ENCODE assay signal across 8 cellular contexts in the genomic region with DNA sequence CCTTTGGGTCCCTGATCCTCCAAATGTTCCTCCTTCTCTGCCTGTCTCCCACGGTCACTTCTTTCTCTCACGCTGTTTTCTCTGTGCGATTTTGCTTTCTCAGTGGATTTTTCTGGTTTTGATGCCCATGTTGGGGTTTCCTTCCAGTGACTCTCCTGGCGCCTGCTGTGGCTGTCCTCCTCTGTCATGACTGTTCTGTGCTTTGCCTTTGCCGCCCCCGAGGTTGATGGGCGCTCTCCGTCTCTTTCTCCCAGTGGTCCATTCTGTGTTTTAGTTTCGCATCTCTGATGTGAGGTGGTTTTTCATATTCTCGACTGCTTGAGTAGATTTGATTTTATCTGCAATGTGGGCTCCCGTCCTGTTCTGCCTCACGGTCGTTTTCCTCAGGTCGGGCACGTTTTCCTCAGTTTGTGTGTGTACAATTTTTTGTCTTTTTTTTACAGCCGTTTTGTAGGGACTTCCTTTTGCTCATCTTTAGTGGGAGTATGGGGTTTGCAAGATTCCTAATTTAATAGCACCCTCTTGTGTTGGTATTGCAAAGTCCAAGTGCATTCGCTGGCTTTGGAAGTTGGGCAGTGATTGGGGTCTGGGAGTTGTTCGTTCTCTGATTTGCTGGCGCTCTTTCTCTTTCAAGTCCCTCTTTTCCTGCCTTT.
A peak's percentile ranks its signal among the peaks of the same experiment; 100 is the strongest.
DNase-seq lines count a peak whose midpoint lies in the region; ATAC-seq lines count a peak whose summit lies in the region.

No MANE protein-coding gene starts in this region.

- H3K27ac ChIP-seq in ACC112 (ENCODE audit: low read depth, low read length) (no peak overlapping the region), Karpas-422 (ENCODE audit: low read length) (no peak overlapping the region)

- no peaks in the 10 kb centered on the region for H3K79me2 ChIP-seq in ACC112 (ENCODE audit: control insufficient read depth, insufficient read depth, low read length, unreplicated experiment)
- H3K79me2 ChIP-seq in Karpas-422 (ENCODE audit: low read length): no peaks in the 10 kb centered on the region

- peak overlapping the region; percentile 46 for H3K4me2 ChIP-seq in Karpas-422 (ENCODE audit: low read depth, low read length, poor library complexity, severe bottlenecking)

- no peak for ATAC-seq in HG02981 (IDR thresholded peaks at IDR 0.05; ENCODE audit: unreplicated experiment)

- peaks cover 38% of the 10 kb centered on the region for H4K20me1 ChIP-seq in Karpas-422 (ENCODE audit: insufficient read depth, low read depth, low read length)

- H3K36me3 ChIP-seq in ACC112 (ENCODE audit: insufficient read depth, low read length) (no peaks in the 10 kb centered on the region), Karpas-422 (ENCODE audit: insufficient read depth, low read length) (no peaks in the 10 kb centered on the region)

- H3K9me2 ChIP-seq in Karpas-422 (replicated peaks; ENCODE audit: insufficient read depth, low read length): no peaks in the 10 kb centered on the region

- H2AFZ ChIP-seq in ACC112 (ENCODE audit: low read length, unreplicated experiment) (no peak overlapping the region), Karpas-422 (ENCODE audit: low read length) (no peak overlapping the region)

- H3K27me3 ChIP-seq in ACC112 (ENCODE audit: insufficient read depth, low read length): no peaks in the 10 kb centered on the region
- peaks cover 5% of the 10 kb centered on the region; the same call in 1 of the 2 replicates for H3K27me3 ChIP-seq in Karpas-422 (ENCODE audit: low read length)

- peak overlapping the region; percentile 23 for H3K9ac ChIP-seq in Karpas-422 (ENCODE audit: low read length)

- peak overlapping the region; percentile 71; the same call in 1 of the 2 replicates for H3K4me3 ChIP-seq in ACC112 (ENCODE audit: low read depth, low read length)
- H3K4me3 ChIP-seq in Karpas-422 (ENCODE audit: low read length): peak overlapping the region; percentile 26; the same call in 1 of the 2 replicates

- H3K4me1 ChIP-seq in ACC112 (ENCODE audit: control insufficient read depth, insufficient read depth, low read length, unreplicated experiment) (peaks cover 8% of the 10 kb centered on the region), Karpas-422 (ENCODE audit: low read length) (peaks cover 45% of the 10 kb centered on the region)

- DNase-seq in EH (ENCODE audit: low read depth): peak; percentile 75
- peak; percentile 84 for DNase-seq in Karpas-422
- DNase-seq in T1000 (lab: John Stamatoyannopoulos, UW): peak; percentile 22
- peak; percentile 50 for DNase-seq in fibroblast of gingiva (ENCODE audit: low read depth)
- peak; percentile 73 for DNase-seq in myocyte (ENCODE audit: low read depth)
- no peak for DNase-seq in ureter (ENCODE audit: low spot score)

- no peaks in the 10 kb centered on the region for H3K9me3 ChIP-seq in Karpas-422 (ENCODE audit: low read length)
